ENCODE assay signal across 1 cellular context in genomic region chr10:30025428-30025827, GRCh38. TPM values are rescaled to one million over a fixed set of nuclear protein-coding genes. Genes with fewer than 3 reads are reported as not detected.
"Had no signal": no experiment of that assay in that cellular context is flagged by ENCODE, and none has a peak within 500 bp of the region (broad histone marks: within the 10 kb centered on the region; RNA-seq: fewer than 3 reads in every experiment).

No MANE protein-coding gene starts in this region.

RNA-seq across cellular contexts. Expression of gene JCAD, which starts 34.0 kb away (rescaled TPM):
- total RNA-seq: M059J had no signal
